ENCODE assay signal across 1 cellular context in the genomic region with DNA sequence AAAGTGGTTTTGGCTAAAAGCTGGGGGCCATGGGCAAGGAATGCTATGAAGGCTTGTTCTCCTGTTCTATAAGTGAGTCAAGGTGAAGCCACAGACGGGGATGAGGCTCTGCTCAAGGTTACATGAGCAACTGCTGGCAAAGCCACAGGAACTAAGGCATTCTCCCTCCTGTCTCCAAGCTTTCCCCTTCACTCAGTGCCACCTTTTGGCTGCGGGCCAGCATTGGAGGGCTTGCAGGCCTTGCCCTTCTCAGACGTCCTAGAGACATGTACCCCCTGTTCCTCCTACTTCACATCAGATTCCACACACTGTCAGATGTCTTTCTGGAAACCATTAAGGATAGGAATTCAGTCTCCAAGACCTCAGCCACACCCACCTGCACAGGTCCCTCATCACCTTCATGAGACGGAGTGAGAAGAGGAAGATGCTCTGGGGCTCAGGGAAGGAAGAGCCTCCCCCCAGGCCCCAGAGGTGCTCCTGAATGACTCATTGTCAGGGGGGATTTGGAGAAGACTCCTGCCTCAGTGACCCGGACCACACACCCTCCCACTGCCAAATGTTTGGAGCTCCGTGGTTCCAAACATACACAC.
TF ChIP-seq lines count a peak whose summit lies in the region.

No MANE protein-coding gene starts in this region.

TF ChIP-seq in K562, 482 proteins besides CTCF, POLR2A, EP300 and RAD21:
- TF ChIP-seq GABPB2 (CRISPR knock-in tag; conservative IDR thresholded peaks at IDR 0.05) = no peak
- TF ChIP-seq HIVEP1 (CRISPR knock-in tag; IDR thresholded peaks at IDR 0.05) = no peak
- TF ChIP-seq, protein P1, sequence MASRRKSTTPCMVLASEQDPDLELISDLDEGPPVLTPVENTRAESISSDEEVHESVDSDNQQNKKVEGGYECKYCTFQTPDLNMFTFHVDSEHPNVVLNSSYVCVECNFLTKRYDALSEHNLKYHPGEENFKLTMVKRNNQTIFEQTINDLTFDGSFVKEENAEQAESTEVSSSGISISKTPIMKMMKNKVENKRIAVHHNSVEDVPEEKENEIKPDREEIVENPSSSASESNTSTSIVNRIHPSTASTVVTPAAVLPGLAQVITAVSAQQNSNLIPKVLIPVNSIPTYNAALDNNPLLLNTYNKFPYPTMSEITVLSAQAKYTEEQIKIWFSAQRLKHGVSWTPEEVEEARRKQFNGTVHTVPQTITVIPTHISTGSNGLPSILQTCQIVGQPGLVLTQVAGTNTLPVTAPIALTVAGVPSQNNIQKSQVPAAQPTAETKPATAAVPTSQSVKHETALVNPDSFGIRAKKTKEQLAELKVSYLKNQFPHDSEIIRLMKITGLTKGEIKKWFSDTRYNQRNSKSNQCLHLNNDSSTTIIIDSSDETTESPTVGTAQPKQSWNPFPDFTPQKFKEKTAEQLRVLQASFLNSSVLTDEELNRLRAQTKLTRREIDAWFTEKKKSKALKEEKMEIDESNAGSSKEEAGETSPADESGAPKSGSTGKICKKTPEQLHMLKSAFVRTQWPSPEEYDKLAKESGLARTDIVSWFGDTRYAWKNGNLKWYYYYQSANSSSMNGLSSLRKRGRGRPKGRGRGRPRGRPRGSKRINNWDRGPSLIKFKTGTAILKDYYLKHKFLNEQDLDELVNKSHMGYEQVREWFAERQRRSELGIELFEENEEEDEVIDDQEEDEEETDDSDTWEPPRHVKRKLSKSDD (conservative IDR thresholded peaks at IDR 0.05; ENCODE audit: low read length) = no peak
- no peak for TF ChIP-seq ZNF23 (CRISPR knock-in tag; IDR thresholded peaks at IDR 0.05)
- peak; percentile 68 for TF ChIP-seq NFIC (IDR thresholded peaks at IDR 0.05)
- TF ChIP-seq ZNF609 (CRISPR knock-in tag; IDR thresholded peaks at IDR 0.05; ENCODE audit: borderline replicate concordance) = no peak
- TF ChIP-seq CREB3L1 (IDR thresholded peaks at IDR 0.05; ENCODE audit: borderline replicate concordance, low read depth) = no peak
- no peak for TF ChIP-seq EGR1 (conservative IDR thresholded peaks at IDR 0.05)
